Comparison of ENCODE assay signal across 24 cellular contexts in genomic region chr10:81034376-81034775, GRCh38.
"Had no signal": no experiment of that assay in that cellular context is flagged by ENCODE, and none has a peak within 500 bp of the region (broad histone marks: within the 10 kb centered on the region; RNA-seq: fewer than 3 reads in every experiment).

No MANE protein-coding gene starts in this region.

- FAIRE-seq: bronchial epithelial cell, islet of Langerhans had no signal

- H3K27me3 ChIP-seq: esophagus squamous epithelium, gastroesophageal sphincter, sigmoid colon, uterus had no signal

- H3K9me3 ChIP-seq: esophagus squamous epithelium, sigmoid colon, uterus had no signal

- H3K36me3 ChIP-seq: esophagus squamous epithelium, gastroesophageal sphincter, sigmoid colon, transverse colon, uterus had no signal

- H3K4me3 ChIP-seq: esophagus squamous epithelium, gastroesophageal sphincter, sigmoid colon, smooth muscle cell, transverse colon, uterus had no signal

- H3K9me3 Mint-ChIP-seq: activated CD4-positive, alpha-beta memory T cell treated with anti-CD3 and anti-CD28 coated beads, Interleukin-2, amount 10 ng/mL, durations not matched to agents 7 days and 5 days; activated CD4-positive, alpha-beta T cell treated with anti-CD3 and anti-CD28 coated beads, Interleukin-2, amount 10 ng/mL, durations not matched to agents 24 days and 14 days; activated naive CD4-positive, alpha-beta T cell treated with anti-CD3 and anti-CD28 coated beads for 36 hours had no signal

- DNase-seq: activated CD4-positive, alpha-beta memory T cell treated with anti-CD3 and anti-CD28 coated beads, Interleukin-2, amount 10 ng/mL, durations not matched to agents 7 days and 5 days; activated CD4-positive, alpha-beta T cell treated with anti-CD3 and anti-CD28 coated beads, Interleukin-2, amount 10 ng/mL, durations not matched to agents 24 days and 14 days; activated effector memory CD4-positive, alpha-beta T cell treated with Interleukin-2 at 50 U/mL for 16 hours; activated naive CD4-positive, alpha-beta T cell treated with anti-CD3 and anti-CD28 coated beads for 36 hours; activated naive CD8-positive, alpha-beta T cell treated with anti-CD3 and anti-CD28 coated beads, Interleukin-2, amount 10 ng/mL, durations not matched to agents 7 days and 5 days; activated T-cell treated with anti-CD3 and anti-CD28 coated beads, Interleukin-2, amount 50 U/mL, for 72 hours; amniotic stem cell; cortex of kidney; endodermal cell; esophagus squamous epithelium; head of caudate nucleus; left ventricle myocardium superior; mammary epithelial cell; midbrain; natural killer cell; sigmoid colon; stimulated activated CD4-positive, alpha-beta T cell treated with anti-CD3 and anti-CD28 coated beads, Interleukin-15, amount 100 ng/mL, for 24 hours; stimulated activated naive B cell treated with anti-CD40 and anti-IgM and Interleukin-4, amounts not matched to agents 10 μg/mL and 1 μg/mL and 100 μg/mL, for 72 hours; transverse colon; uterus had no signal

- H3K27ac ChIP-seq: esophagus squamous epithelium, gastroesophageal sphincter, sigmoid colon, transverse colon, uterus had no signal

- H3K4me3 Mint-ChIP-seq: activated CD4-positive, alpha-beta memory T cell treated with anti-CD3 and anti-CD28 coated beads, Interleukin-2, amount 10 ng/mL, durations not matched to agents 7 days and 5 days; activated CD4-positive, alpha-beta T cell treated with anti-CD3 and anti-CD28 coated beads, Interleukin-2, amount 10 ng/mL, durations not matched to agents 24 days and 14 days; activated naive CD4-positive, alpha-beta T cell treated with anti-CD3 and anti-CD28 coated beads for 36 hours; activated naive CD8-positive, alpha-beta T cell treated with anti-CD3 and anti-CD28 coated beads, Interleukin-2, amount 10 ng/mL, durations not matched to agents 7 days and 5 days; activated T-cell treated with anti-CD3 and anti-CD28 coated beads, Interleukin-2, amount 50 U/mL, for 72 hours; endodermal cell; natural killer cell; stimulated activated naive B cell treated with anti-CD40 and anti-IgM and Interleukin-4, amounts not matched to agents 10 μg/mL and 1 μg/mL and 100 μg/mL, for 72 hours had no signal

- H3K27ac Mint-ChIP-seq: activated CD4-positive, alpha-beta memory T cell treated with anti-CD3 and anti-CD28 coated beads, Interleukin-2, amount 10 ng/mL, durations not matched to agents 7 days and 5 days; activated CD4-positive, alpha-beta T cell treated with anti-CD3 and anti-CD28 coated beads, Interleukin-2, amount 10 ng/mL, durations not matched to agents 24 days and 14 days; activated naive CD4-positive, alpha-beta T cell treated with anti-CD3 and anti-CD28 coated beads for 36 hours; activated naive CD8-positive, alpha-beta T cell treated with anti-CD3 and anti-CD28 coated beads, Interleukin-2, amount 10 ng/mL, durations not matched to agents 7 days and 5 days; activated T-cell treated with anti-CD3 and anti-CD28 coated beads, Interleukin-2, amount 50 U/mL, for 72 hours; endodermal cell; natural killer cell; stimulated activated naive B cell treated with anti-CD40 and anti-IgM and Interleukin-4, amounts not matched to agents 10 μg/mL and 1 μg/mL and 100 μg/mL, for 72 hours had no signal

- H3K27me3 Mint-ChIP-seq: activated CD4-positive, alpha-beta memory T cell treated with anti-CD3 and anti-CD28 coated beads, Interleukin-2, amount 10 ng/mL, durations not matched to agents 7 days and 5 days had no signal

- H3K4me2 ChIP-seq: smooth muscle cell had no signal

- H3K36me3 Mint-ChIP-seq: activated naive CD8-positive, alpha-beta T cell treated with anti-CD3 and anti-CD28 coated beads, Interleukin-2, amount 10 ng/mL, durations not matched to agents 7 days and 5 days had no signal

- ATAC-seq: activated T-cell treated with anti-CD3 and anti-CD28 coated beads, Interleukin-2, amount 50 U/mL, for 72 hours; gastroesophageal sphincter; left ventricle myocardium superior; natural killer cell; stimulated activated naive B cell treated with anti-CD40 and anti-IgM and Interleukin-4, amounts not matched to agents 10 μg/mL and 1 μg/mL and 100 μg/mL, for 72 hours had no signal

- H3K4me1 ChIP-seq: esophagus squamous epithelium, gastroesophageal sphincter, sigmoid colon, transverse colon, uterus had no signal

- H3K4me1 Mint-ChIP-seq: activated CD4-positive, alpha-beta memory T cell treated with anti-CD3 and anti-CD28 coated beads, Interleukin-2, amount 10 ng/mL, durations not matched to agents 7 days and 5 days; activated CD4-positive, alpha-beta T cell treated with anti-CD3 and anti-CD28 coated beads, Interleukin-2, amount 10 ng/mL, durations not matched to agents 24 days and 14 days; activated naive CD8-positive, alpha-beta T cell treated with anti-CD3 and anti-CD28 coated beads, Interleukin-2, amount 10 ng/mL, durations not matched to agents 7 days and 5 days; endodermal cell; natural killer cell had no signal
